ENCODE assay signal across 38 cellular contexts in the genomic region with DNA sequence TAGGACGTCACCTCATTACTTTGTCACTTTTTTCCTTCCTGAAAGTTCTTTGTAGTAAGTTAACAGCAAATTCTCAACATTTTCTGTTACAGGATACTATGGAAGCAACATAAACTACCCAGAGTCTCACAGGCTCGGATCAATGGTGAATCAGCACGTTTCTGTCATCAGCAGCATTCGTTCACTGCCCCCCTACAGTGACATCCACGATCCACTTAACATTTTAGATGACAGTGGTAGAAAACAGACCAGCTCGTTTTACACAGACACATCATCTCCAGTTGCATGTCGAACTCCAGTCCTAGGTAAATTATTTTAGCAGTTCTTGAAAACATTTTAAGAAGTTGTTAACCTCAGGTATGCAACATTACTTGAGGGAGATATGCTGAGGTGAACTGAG. TPM values are rescaled to one million over a fixed set of nuclear protein-coding genes. Genes with fewer than 3 reads are reported as not detected.
"Had no signal": no experiment of that assay in that cellular context is flagged by ENCODE, and none has a peak within 500 bp of the region (broad histone marks: within the 10 kb centered on the region; RNA-seq: fewer than 3 reads in every experiment).

No MANE protein-coding gene starts in this region.

- H3K36me3 ChIP-seq: adrenal gland, esophagus squamous epithelium, gastroesophageal sphincter, heart right ventricle had no signal

- H3K27ac ChIP-seq: adrenal gland, body of pancreas, epithelial cell of prostate, esophagus squamous epithelium, gastroesophageal sphincter, heart right ventricle had no signal

- DNase-seq: activated CD4-positive, alpha-beta memory T cell treated with anti-CD3 and anti-CD28 coated beads for 36 hours; activated CD4-positive, alpha-beta T cell treated with anti-CD3 and anti-CD28 coated beads for 36 hours; activated CD4-positive, alpha-beta T cell treated with anti-CD3 and anti-CD28 coated beads, Interleukin-2, amount 10 ng/mL, durations not matched to agents 24 days and 14 days; activated CD4-positive, CD25-positive, alpha-beta regulatory T cell; activated CD4-positive, CD25-positive, alpha-beta regulatory T cell treated with anti-CD3 and anti-CD28 coated beads, Interleukin-2, amount 50 U/mL, for 72 hours; activated CD8-positive, alpha-beta memory T cell treated with anti-CD3 and anti-CD28 coated beads, Interleukin-2, amount 10 ng/mL, durations not matched to agents 7 days and 5 days; activated CD8-positive, alpha-beta memory T cell treated with anti-CD3 and anti-CD28 coated beads, Interleukin-2, amount 50 U/mL, for 4 hours; activated CD8-positive, alpha-beta T cell treated with anti-CD3 and anti-CD28 coated beads, Interleukin-2, amount 10 ng/mL, durations not matched to agents 7 days and 5 days; activated effector memory CD4-positive, alpha-beta T cell treated with anti-CD3 and anti-CD28 coated beads, Interleukin-2, amount 50 U/mL, for 16 hours; activated naive CD4-positive, alpha-beta T cell treated with anti-CD3 and anti-CD28 coated beads for 36 hours; activated naive CD8-positive, alpha-beta T cell treated with anti-CD3 and anti-CD28 coated beads for 36 hours; activated naive CD8-positive, alpha-beta T cell treated with anti-CD3 and anti-CD28 coated beads, Interleukin-2, amount 50 U/mL, for 24 hours; activated T-cell treated with anti-CD3 and anti-CD28 coated beads, Interleukin-2, amount 50 U/mL, for 1 hour; activated T-cell treated with anti-CD3 and anti-CD28 coated beads, Interleukin-2, amount 50 U/mL, for 48 hours; adrenal gland; amygdala; aorta; body of pancreas; caudate nucleus; effector CD8-positive, alpha-beta T cell; esophagus squamous epithelium; foreskin melanocyte; heart right ventricle; T-helper 17 cell; T1000 had no signal

- H3K27me3 ChIP-seq: adrenal gland, body of pancreas, esophagus squamous epithelium, gastroesophageal sphincter had no signal

- ATAC-seq: activated CD4-positive, alpha-beta T cell treated with anti-CD3 and anti-CD28 coated beads for 36 hours; activated CD8-positive, alpha-beta memory T cell treated with anti-CD3 and anti-CD28 coated beads, Interleukin-2, amount 10 ng/mL, durations not matched to agents 7 days and 5 days; activated CD8-positive, alpha-beta T cell treated with anti-CD3 and anti-CD28 coated beads, Interleukin-2, amount 10 ng/mL, durations not matched to agents 7 days and 5 days; activated naive CD8-positive, alpha-beta T cell treated with anti-CD3 and anti-CD28 coated beads, Interleukin-2, amount 50 U/mL, for 24 hours; body of pancreas; gastroesophageal sphincter; heart right ventricle; T-helper 17 cell had no signal

- H3K4me1 ChIP-seq: adrenal gland, body of pancreas, esophagus squamous epithelium, gastroesophageal sphincter had no signal

- FAIRE-seq: colon, endometrium, endothelial cell of umbilical vein had no signal

- H3K9me3 ChIP-seq: adrenal gland, body of pancreas, esophagus squamous epithelium, gastroesophageal sphincter, heart right ventricle had no signal

- H3K4me3 ChIP-seq: adrenal gland, body of pancreas, esophagus squamous epithelium, gastroesophageal sphincter, heart right ventricle had no signal

RNA-seq across cellular contexts. Expression of a gene that starts 51.6 kb away (rescaled TPM):
- total RNA-seq: activated CD4-positive, alpha-beta memory T cell treated with anti-CD3 and anti-CD28 coated beads for 36 hours; activated CD4-positive, alpha-beta T cell treated with anti-CD3 and anti-CD28 coated beads for 36 hours; activated CD4-positive, alpha-beta T cell treated with anti-CD3 and anti-CD28 coated beads, Interleukin-2, amount 10 ng/mL, durations not matched to agents 24 days and 14 days; activated CD8-positive, alpha-beta memory T cell treated with anti-CD3 and anti-CD28 coated beads for 36 hours; activated CD8-positive, alpha-beta memory T cell treated with anti-CD3 and anti-CD28 coated beads, Interleukin-2, amount 10 ng/mL, durations not matched to agents 7 days and 5 days; activated CD8-positive, alpha-beta T cell treated with anti-CD3 and anti-CD28 coated beads, Interleukin-2, amount 10 ng/mL, durations not matched to agents 7 days and 5 days; activated naive CD4-positive, alpha-beta T cell treated with anti-CD3 and anti-CD28 coated beads for 36 hours; activated naive CD8-positive, alpha-beta T cell treated with anti-CD3 and anti-CD28 coated beads for 36 hours; activated T-helper 1 cell treated with anti-CD3 and anti-CD28 coated beads, Interleukin-12 subunit alpha, Interleukin-12 subunit beta, Interleukin-2, Interleukin-4 antibody, amounts not matched to agents 30 ng/mL and 10 ng/mL and 1 ng/mL, durations not matched to agents 14 hours and 24 hours and 36 hours; activated T-helper 2 cell treated with anti-CD3 and anti-CD28 coated beads, Interferon-gamma antibody, Interleukin-2, Interleukin-4, amounts not matched to agents 10 μg/mL and 5 μg/mL and 100 μg/mL, durations not matched to agents 14 hours and 24 hours and 36 hours; aorta; chondrocyte; dermis microvascular lymphatic vessel endothelial cell; endothelial cell of umbilical vein; esophagus squamous epithelium; fibroblast of lung; fibroblast of villous mesenchyme; gastroesophageal sphincter; glomerular endothelial cell; heart right ventricle; T-helper 17 cell had no signal
- polyA plus RNA-seq: aorta, endothelial cell of umbilical vein, fibroblast of lung, heart right ventricle had no signal
